ENCODE assay signal across 22 cellular contexts in the genomic region with DNA sequence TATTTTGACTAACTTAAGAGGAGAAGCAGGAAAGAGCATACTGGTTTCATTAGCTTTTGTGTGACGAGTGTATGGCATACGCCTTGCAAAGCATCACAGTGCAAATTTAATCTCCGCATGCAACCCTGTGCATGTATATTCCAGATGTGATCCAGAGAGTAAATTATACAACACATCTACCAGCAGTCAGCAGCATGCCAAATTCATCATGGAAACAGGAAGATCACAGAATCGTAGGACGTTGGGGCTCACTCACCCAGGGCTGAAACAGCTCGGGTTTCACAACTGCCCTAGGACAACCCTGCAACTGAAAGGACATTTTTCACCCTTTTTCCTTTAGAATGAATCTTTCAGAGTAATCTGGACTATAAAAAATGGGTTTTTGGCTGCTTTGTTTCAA.
"Had no signal": no experiment of that assay in that cellular context is flagged by ENCODE, and none has a peak within 500 bp of the region (broad histone marks: within the 10 kb centered on the region; RNA-seq: fewer than 3 reads in every experiment).

No MANE protein-coding gene starts in this region.

- DNase-seq: IMR-90, Karpas-422, KG1, MG63, NCI-H1092 treated with DMSO at 0.1 percent for 48 hours, NCI-H1436, NCI-H187, NCI-H2029, NCI-H2081 treated with DMSO at 0.1 percent for 48 hours, NCI-H2171, NCI-H226, NCI-H446, NCI-H510A, NCI-H524 treated with DMSO at 0.1 percent for 48 hours, NCI-H69, NCI-H774, SHP77, SJCRH30 had no signal

- H3K27me3 ChIP-seq: MG63, SJCRH30 had no signal

- H3K4me3 ChIP-seq: MG63, SJCRH30 had no signal

- H3K36me3 ChIP-seq: MG63, SJCRH30 had no signal

- H3K4me1 ChIP-seq: SJCRH30 had no signal

- H3K27ac ChIP-seq: RWPE1, SJCRH30 had no signal

- H3K9me3 ChIP-seq: MG63, SJCRH30 had no signal

- ATAC-seq: HepG2, Panc1, SK-N-SH treated with all-trans-retinoic acid at 6 μM for 48 hours had no signal
